8 cellular contexts compared by ENCODE assay signal in genomic region chr19:44752816-44753618, GRCh38. TPM values are rescaled to one million over a fixed set of nuclear protein-coding genes. Genes with fewer than 3 reads are reported as not detected.
DNase-seq lines count a peak whose midpoint lies in the region; ATAC-seq and TF ChIP-seq lines count a peak whose summit lies in the region.

No MANE protein-coding gene starts in this region.

- H3K27me3 ChIP-seq in breast epithelium (no peaks in the 10 kb centered on the region), kidney epithelial cell (ENCODE audit: control insufficient read depth, insufficient read depth, low read length) (no peaks in the 10 kb centered on the region)

- ATAC-seq in HG02571 (IDR thresholded peaks at IDR 0.05; ENCODE audit: unreplicated experiment) = peak; percentile 64

- TF ChIP-seq CTCF in GM12865 (IDR thresholded peaks at IDR 0.05; ENCODE audit: insufficient read depth, low read depth, low read length, missing control alignments) = no peak
- no peak for TF ChIP-seq CTCF in VCaP (conservative IDR thresholded peaks at IDR 0.05)
- TF ChIP-seq CTCF in breast epithelium (IDR thresholded peaks at IDR 0.05) = no peak
- peak; percentile 4 for TF ChIP-seq CTCF in kidney epithelial cell (IDR thresholded peaks at IDR 0.05; ENCODE audit: insufficient read depth, low read length, poor library complexity, severe bottlenecking)

- H3K4me1 ChIP-seq in breast epithelium = peaks cover 23 to 37% of the 10 kb centered on the region in 2 donors

- DNase-seq in GM12865 (ENCODE audit: low read depth) = peak; percentile 98
- peak; percentile 44 for DNase-seq in NCI-H1092 (lab: John Stamatoyannopoulos, UW)
- peak; percentile 74 to 86 for DNase-seq in breast epithelium (ENCODE audit: low spot score in 2 of 2)
- peak; percentile 92 for DNase-seq in kidney epithelial cell (ENCODE audit: low read depth)
- DNase-seq in stimulated activated CD4-positive, alpha-beta T cell treated with anti-CD3 and anti-CD28 coated beads, Interleukin-15, amount 100 ng/mL, for 48 hours (ENCODE audit: low read depth in 2 of 2) = peak; percentile 93 to 94
- no peak for DNase-seq in inferior parietal cortex (ENCODE audit: extremely low spot score)

- H3K27ac ChIP-seq in VCaP (peak overlapping the region; percentile 79), breast epithelium (peak overlapping the region; percentile 86 to 95)

- H3K9me3 ChIP-seq in breast epithelium = no peaks in the 10 kb centered on the region

- no peak for TF ChIP-seq POLR2A in breast epithelium (IDR thresholded peaks at IDR 0.05)

- H3K4me3 ChIP-seq in GM12865 (ENCODE audit: low read depth, low read length) (peak overlapping the region; percentile 63), breast epithelium (peak overlapping the region; percentile 40 to 72 (median 51)), kidney epithelial cell (ENCODE audit: low read depth, low read length) (peak overlapping the region; percentile 16)

- no peaks in the 10 kb centered on the region for H3K36me3 ChIP-seq in breast epithelium
- peaks cover 8% of the 10 kb centered on the region for H3K36me3 ChIP-seq in kidney epithelial cell (ENCODE audit: control insufficient read depth, insufficient read depth, low read length)

- intact Hi-C loops in breast epithelium (cut with DNase I; ENCODE audit: low total_unique reads) = no loop called here

RNA-seq across cellular contexts. Expression of gene BCL3, which starts 4.5 kb away (rescaled TPM):
- total RNA-seq in breast epithelium (10 to 100 TPM in 2 of 3 donors, 1 to 10 TPM in 1; 4.3 to 37.6 (median 34.4) TPM), kidney epithelial cell (16.2 and 19.1 TPM in 2 replicates)

RNA-seq across cellular contexts. Expression of gene CBLC, which starts 24.7 kb away (rescaled TPM):
- total RNA-seq in breast epithelium = 10 to 100 TPM in 2 of 3 donors, not detected in 1; 15.7 to 18.1 TPM
- total RNA-seq in kidney epithelial cell = 8.8 and 9.9 TPM in 2 replicates

RNA-seq across cellular contexts. Expression of gene CEACAM16, which starts 54.1 kb away (rescaled TPM):
- not detected for total RNA-seq in breast epithelium
- total RNA-seq in kidney epithelial cell = not detected in 2 replicates

RNA-seq across cellular contexts. Expression of gene BCAM, which starts 55.9 kb away (rescaled TPM):
- total RNA-seq in breast epithelium (100 to 1,000 TPM in 1 of 3 donors, 10 to 100 TPM in 2; 17.1 to 102 (median 75.4) TPM), kidney epithelial cell (27.6 and 29.6 TPM in 2 replicates)
